ENCODE assay signal across 1 cellular context in the genomic region with DNA sequence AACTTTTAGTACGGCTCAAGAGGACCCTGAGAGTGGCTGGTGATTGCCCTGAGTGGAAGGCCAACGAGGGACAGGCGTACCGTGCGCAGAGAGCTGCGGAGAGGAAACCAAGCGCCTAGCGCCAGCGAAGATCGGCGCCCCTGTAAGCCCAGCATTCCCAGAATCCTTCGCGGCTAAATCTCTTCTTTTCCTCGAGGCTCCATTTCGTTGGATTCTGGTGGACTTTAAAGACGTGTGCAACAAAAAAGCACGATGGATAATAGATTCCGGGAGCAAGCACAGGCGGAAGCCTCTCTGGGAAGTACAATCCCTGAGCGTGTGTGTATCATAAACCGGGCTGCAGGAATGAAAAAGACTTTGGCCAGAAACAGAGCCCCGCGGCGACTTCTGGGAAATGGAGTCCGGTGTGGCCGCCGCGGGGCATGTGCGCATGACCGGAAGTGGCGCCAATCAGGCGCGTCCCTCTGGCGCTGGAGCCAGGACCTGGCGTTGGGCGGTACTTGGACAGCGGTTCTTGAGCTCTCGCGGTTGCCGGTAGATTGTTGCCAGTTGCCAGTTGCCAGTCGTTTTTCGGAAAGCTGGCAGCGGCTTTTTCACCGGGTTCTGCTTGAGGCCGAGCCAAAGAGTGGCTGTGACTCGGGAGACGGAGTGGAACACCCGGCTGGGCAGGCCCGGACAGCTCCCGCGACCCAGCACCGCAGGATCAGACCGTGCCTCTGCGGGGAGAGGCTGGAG.
TF ChIP-seq lines count a peak whose summit lies in the region.

ZNF79 (plus strand) TSS at position 449 of the 735 bp plus-strand sequence. CDS start 406 bp downstream, outside the sequence.

TF ChIP-seq in HepG2, 621 proteins besides CTCF, POLR2A, EP300 and RAD21 (continued from another document and continues in another):
- TF ChIP-seq ZMAT3 (CRISPR knock-in tag; conservative IDR thresholded peaks at IDR 0.05) (peak; percentile 55; the same call in 1 of the 2 replicates), ZNF761 (CRISPR knock-in tag; conservative IDR thresholded peaks at IDR 0.05) (peak; percentile 39; the same call in 1 of the 2 replicates), ASH2L (IDR thresholded peaks at IDR 0.05; ENCODE audit: insufficient read length, low read depth, low read length) (peak; percentile 84), ZNF451 (CRISPR knock-in tag; IDR thresholded peaks at IDR 0.05) (0 out of 2 replicates have a peak, but pooled peaks have one; percentile 48), ZNF34 (CRISPR knock-in tag; IDR thresholded peaks at IDR 0.05; ENCODE audit: borderline replicate concordance) (no peak), ZNF781 (CRISPR knock-in tag; IDR thresholded peaks at IDR 0.05; ENCODE audit: borderline replicate concordance, not compliant biosample characterization) (no peak), ZNF501 (CRISPR knock-in tag; IDR thresholded peaks at IDR 0.05) (peak; percentile 96), ZNF660 (CRISPR knock-in tag; IDR thresholded peaks at IDR 0.05; ENCODE audit: borderline replicate concordance, low read depth) (no peak), GATAD1 (CRISPR knock-in tag; IDR thresholded peaks at IDR 0.05) (peak; percentile 98), MXD4 (CRISPR knock-in tag; IDR thresholded peaks at IDR 0.05) (peak; percentile 70), U2AF2 (IDR thresholded peaks at IDR 0.05; ENCODE audit: low read depth, low read length) (0 out of 2 replicates have a peak, but pooled peaks have one; percentile 44), ZNF704 (CRISPR knock-in tag; IDR thresholded peaks at IDR 0.05; ENCODE audit: borderline replicate concordance) (no peak; the same call in 1 of the 2 replicates), SIN3A (IDR thresholded peaks at IDR 0.05; ENCODE audit: borderline replicate concordance, low read depth, low read length) (peak; percentile 83), ZNF878 (CRISPR knock-in tag; IDR thresholded peaks at IDR 0.05) (0 out of 2 replicates have a peak, but pooled peaks have one; percentile 21), ZNF264 (CRISPR knock-in tag; IDR thresholded peaks at IDR 0.05) (0 out of 2 replicates have a peak, but pooled peaks have one; percentile 13), ELF1 (CRISPR knock-in tag; IDR thresholded peaks at IDR 0.05) (peak; percentile 92), ZHX1 (CRISPR knock-in tag; IDR thresholded peaks at IDR 0.05; ENCODE audit: low read depth) (no peak), ZNF180 (CRISPR knock-in tag; IDR thresholded peaks at IDR 0.05; ENCODE audit: borderline replicate concordance, low read depth) (no peak), YEATS2 (CRISPR knock-in tag; IDR thresholded peaks at IDR 0.05; ENCODE audit: borderline replicate concordance) (peak; percentile 92; the same call in 1 of the 2 replicates), ZNF343 (CRISPR knock-in tag; IDR thresholded peaks at IDR 0.05) (0 out of 2 replicates have a peak, but pooled peaks have one; percentile 43), MYPOP (CRISPR knock-in tag; IDR thresholded peaks at IDR 0.05) (peak; percentile 87; the same call in 1 of the 2 replicates), KMT2A (CRISPR knock-in tag; IDR thresholded peaks at IDR 0.05) (peak; percentile 94), ZNF382 (CRISPR knock-in tag; IDR thresholded peaks at IDR 0.05; ENCODE audit: borderline replicate concordance) (no peak), SUZ12 (IDR thresholded peaks at IDR 0.05; ENCODE audit: low read depth, low read length) (no peak; the same call in 1 of the 2 replicates), FOSL1 (CRISPR knock-in tag; IDR thresholded peaks at IDR 0.05; ENCODE audit: borderline replicate concordance) (no peak), ZMYM3 (CRISPR knock-in tag; IDR thresholded peaks at IDR 0.05) (no peak), XRCC5 (optimal IDR thresholded peaks at IDR 0.05; ENCODE audit: low read length) (peak; percentile 28), ZNF333 (CRISPR knock-in tag; IDR thresholded peaks at IDR 0.05; ENCODE audit: borderline replicate concordance) (no peak; the same call in 1 of the 2 replicates), ZNF232 (CRISPR knock-in tag; IDR thresholded peaks at IDR 0.05; ENCODE audit: borderline replicate concordance) (peak; percentile 59; the same call in 1 of the 2 replicates), TMF1 (CRISPR knock-in tag; IDR thresholded peaks at IDR 0.05; ENCODE audit: low read depth) (no peak), FOXA3 (CRISPR knock-in tag; IDR thresholded peaks at IDR 0.05) (peak; percentile 14; the same call in 1 of the 2 replicates), ZNF792 (CRISPR knock-in tag; IDR thresholded peaks at IDR 0.05) (0 out of 2 replicates have a peak, but pooled peaks have one; percentile 33), ZNF317 (CRISPR knock-in tag; IDR thresholded peaks at IDR 0.05) (peak; percentile 16; the same call in 1 of the 2 replicates), BHLHE40 (IDR thresholded peaks at IDR 0.05; ENCODE audit: low read length) (no peak), IKZF5 (CRISPR knock-in tag; IDR thresholded peaks at IDR 0.05) (peak; percentile 71; the same call in 1 of the 2 replicates), NFIC (IDR thresholded peaks at IDR 0.05; ENCODE audit: low read length) (no peak), MYC (CRISPR knock-in tag; IDR thresholded peaks at IDR 0.05; ENCODE audit: borderline replicate concordance) (peak; percentile 66; the same call in 1 of the 2 replicates), NR2C2 (CRISPR knock-in tag; IDR thresholded peaks at IDR 0.05; ENCODE audit: borderline replicate concordance) (peak; percentile 68), HCFC1 (IDR thresholded peaks at IDR 0.05; ENCODE audit: low read depth, low read length) (peak; percentile 83), DMAP1 (CRISPR knock-in tag; IDR thresholded peaks at IDR 0.05) (peak; percentile 77; the same call in 1 of the 2 replicates), GFI1 (CRISPR knock-in tag; IDR thresholded peaks at IDR 0.05; ENCODE audit: borderline replicate concordance) (peak; percentile 69; the same call in 1 of the 2 replicates), STAT5B (CRISPR knock-in tag; IDR thresholded peaks at IDR 0.05) (no peak)
- TF ChIP-seq, protein P1, sequence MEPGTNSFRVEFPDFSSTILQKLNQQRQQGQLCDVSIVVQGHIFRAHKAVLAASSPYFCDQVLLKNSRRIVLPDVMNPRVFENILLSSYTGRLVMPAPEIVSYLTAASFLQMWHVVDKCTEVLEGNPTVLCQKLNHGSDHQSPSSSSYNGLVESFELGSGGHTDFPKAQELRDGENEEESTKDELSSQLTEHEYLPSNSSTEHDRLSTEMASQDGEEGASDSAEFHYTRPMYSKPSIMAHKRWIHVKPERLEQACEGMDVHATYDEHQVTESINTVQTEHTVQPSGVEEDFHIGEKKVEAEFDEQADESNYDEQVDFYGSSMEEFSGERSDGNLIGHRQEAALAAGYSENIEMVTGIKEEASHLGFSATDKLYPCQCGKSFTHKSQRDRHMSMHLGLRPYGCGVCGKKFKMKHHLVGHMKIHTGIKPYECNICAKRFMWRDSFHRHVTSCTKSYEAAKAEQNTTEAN (CRISPR knock-in tag; conservative IDR thresholded peaks at IDR 0.05) = peak; percentile 37; the same call in 1 of the 2 replicates
- TF ChIP-seq, protein P2, sequence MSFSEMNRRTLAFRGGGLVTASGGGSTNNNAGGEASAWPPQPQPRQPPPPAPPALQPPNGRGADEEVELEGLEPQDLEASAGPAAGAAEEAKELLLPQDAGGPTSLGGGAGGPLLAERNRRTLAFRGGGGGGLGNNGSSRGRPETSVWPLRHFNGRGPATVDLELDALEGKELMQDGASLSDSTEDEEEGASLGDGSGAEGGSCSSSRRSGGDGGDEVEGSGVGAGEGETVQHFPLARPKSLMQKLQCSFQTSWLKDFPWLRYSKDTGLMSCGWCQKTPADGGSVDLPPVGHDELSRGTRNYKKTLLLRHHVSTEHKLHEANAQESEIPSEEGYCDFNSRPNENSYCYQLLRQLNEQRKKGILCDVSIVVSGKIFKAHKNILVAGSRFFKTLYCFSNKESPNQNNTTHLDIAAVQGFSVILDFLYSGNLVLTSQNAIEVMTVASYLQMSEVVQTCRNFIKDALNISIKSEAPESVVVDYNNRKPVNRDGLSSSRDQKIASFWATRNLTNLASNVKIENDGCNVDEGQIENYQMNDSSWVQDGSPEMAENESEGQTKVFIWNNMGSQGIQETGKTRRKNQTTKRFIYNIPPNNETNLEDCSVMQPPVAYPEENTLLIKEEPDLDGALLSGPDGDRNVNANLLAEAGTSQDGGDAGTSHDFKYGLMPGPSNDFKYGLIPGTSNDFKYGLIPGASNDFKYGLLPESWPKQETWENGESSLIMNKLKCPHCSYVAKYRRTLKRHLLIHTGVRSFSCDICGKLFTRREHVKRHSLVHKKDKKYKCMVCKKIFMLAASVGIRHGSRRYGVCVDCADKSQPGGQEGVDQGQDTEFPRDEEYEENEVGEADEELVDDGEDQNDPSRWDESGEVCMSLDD (CRISPR knock-in tag; IDR thresholded peaks at IDR 0.05; ENCODE audit: borderline replicate concordance) = 0 out of 2 replicates have a peak, but pooled peaks have one; percentile 55
- TF ChIP-seq, protein P3, sequence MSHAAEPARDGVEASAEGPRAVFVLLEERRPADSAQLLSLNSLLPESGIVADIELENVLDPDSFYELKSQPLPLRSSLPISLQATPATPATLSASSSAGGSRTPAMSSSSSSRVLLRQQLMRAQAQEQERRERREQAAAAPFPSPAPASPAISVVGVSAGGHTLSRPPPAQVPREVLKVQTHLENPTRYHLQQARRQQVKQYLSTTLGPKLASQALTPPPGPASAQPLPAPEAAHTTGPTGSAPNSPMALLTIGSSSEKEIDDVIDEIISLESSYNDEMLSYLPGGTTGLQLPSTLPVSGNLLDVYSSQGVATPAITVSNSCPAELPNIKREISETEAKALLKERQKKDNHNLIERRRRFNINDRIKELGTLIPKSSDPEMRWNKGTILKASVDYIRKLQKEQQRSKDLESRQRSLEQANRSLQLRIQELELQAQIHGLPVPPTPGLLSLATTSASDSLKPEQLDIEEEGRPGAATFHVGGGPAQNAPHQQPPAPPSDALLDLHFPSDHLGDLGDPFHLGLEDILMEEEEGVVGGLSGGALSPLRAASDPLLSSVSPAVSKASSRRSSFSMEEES (CRISPR knock-in tag; IDR thresholded peaks at IDR 0.05) = peak; percentile 63; the same call in 1 of the 2 replicates
- TF ChIP-seq, protein P4, sequence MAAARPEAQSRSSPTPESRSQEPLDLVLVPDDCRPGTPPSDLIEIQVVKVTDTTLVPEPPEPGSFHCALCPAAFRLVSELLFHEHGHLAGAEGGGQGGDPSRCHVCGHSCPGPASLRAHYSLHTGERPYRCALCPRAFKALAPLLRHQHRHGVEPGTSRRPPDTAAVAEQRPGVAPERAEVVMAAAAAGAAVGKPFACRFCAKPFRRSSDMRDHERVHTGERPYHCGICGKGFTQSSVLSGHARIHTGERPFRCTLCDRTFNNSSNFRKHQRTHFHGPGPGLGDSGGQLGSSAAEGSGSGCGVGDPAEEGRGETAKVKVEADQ (CRISPR knock-in tag; IDR thresholded peaks at IDR 0.05; ENCODE audit: borderline replicate concordance) = no peak
- TF ChIP-seq, protein P5, sequence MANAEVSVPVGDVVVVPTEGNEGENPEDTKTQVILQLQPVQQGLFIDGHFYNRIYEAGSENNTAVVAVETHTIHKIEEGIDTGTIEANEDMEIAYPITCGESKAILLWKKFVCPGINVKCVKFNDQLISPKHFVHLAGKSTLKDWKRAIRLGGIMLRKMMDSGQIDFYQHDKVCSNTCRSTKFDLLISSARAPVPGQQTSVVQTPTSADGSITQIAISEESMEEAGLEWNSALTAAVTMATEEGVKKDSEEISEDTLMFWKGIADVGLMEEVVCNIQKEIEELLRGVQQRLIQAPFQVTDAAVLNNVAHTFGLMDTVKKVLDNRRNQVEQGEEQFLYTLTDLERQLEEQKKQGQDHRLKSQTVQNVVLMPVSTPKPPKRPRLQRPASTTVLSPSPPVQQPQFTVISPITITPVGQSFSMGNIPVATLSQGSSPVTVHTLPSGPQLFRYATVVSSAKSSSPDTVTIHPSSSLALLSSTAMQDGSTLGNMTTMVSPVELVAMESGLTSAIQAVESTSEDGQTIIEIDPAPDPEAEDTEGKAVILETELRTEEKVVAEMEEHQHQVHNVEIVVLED (CRISPR knock-in tag; IDR thresholded peaks at IDR 0.05; ENCODE audit: borderline replicate concordance) = peak; percentile 75; the same call in 1 of the 2 replicates
